ENCODE assay signal across 11 cellular contexts in the genomic region with DNA sequence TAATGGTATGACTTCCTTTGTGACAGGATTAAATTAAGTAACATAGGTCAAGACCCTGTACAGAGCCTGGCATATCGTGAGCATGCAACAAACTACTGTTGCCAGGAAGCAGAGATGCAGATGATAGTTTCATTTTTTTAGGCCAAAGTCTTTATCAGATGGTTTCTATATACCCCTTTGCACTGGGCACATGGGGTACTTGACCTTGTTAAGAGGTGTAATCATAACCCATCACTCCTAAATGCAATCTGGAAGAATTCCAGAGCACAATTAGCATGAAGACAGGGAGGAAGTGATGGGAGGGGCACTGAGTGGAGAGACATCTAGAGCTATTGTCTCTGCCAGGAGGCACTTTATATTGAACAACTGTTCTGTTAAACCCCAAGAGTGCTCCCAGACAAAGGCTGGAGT. TPM values are rescaled to one million over a fixed set of nuclear protein-coding genes. Genes with fewer than 3 reads are reported as not detected.
DNase-seq lines count a peak whose midpoint lies in the region; ATAC-seq and TF ChIP-seq lines count a peak whose summit lies in the region.
"Had no signal": no experiment of that assay in that cellular context is flagged by ENCODE, and none has a peak within 500 bp of the region (broad histone marks: within the 10 kb centered on the region; RNA-seq: fewer than 3 reads in every experiment).

No MANE protein-coding gene starts in this region.

- H3K4me2 ChIP-seq in MM.1S (ENCODE audit: low read depth, low read length): no peak overlapping the region

- H3K4me1 Mint-ChIP-seq in CD4-positive, alpha-beta T cell (ENCODE audit: low read depth): peaks cover 90% of the 10 kb centered on the region
- H3K4me1 Mint-ChIP-seq in activated naive CD8-positive, alpha-beta T cell treated with anti-CD3 and anti-CD28 coated beads for 36 hours: peaks cover 92% of the 10 kb centered on the region
- peaks cover 49 to 90% (median 87%) of the 10 kb centered on the region in 4 donors for H3K4me1 Mint-ChIP-seq in naive thymus-derived CD8-positive, alpha-beta T cell

- no peak overlapping the region for H3K4me3 ChIP-seq in ovary
- no peak overlapping the region for H3K4me3 ChIP-seq in MM.1S (ENCODE audit: low read length)

- H3F3A ChIP-seq in MM.1S (ENCODE audit: insufficient read depth, low read length): no peaks in the 10 kb centered on the region

- no peak overlapping the region for H2AFZ ChIP-seq in MM.1S (ENCODE audit: low read length)

- H3K9me2 ChIP-seq in MM.1S (replicated peaks; ENCODE audit: insufficient read depth, low read length): no peaks in the 10 kb centered on the region

- POLR2A ChIA-PET in CD4-positive, alpha-beta T cell (lab: Charles Lee): no interaction called here
- POLR2A ChIA-PET in naive thymus-derived CD8-positive, alpha-beta T cell (lab: Charles Lee): no interaction called here

- no peaks in the 10 kb centered on the region for H3K9me3 ChIP-seq in CD4-positive, alpha-beta T cell (ENCODE audit: control insufficient read depth, low read length)
- H3K9me3 ChIP-seq in ovary (no peaks in the 10 kb centered on the region), MM.1S (replicated peaks; ENCODE audit: insufficient read depth, low read length) (no peaks in the 10 kb centered on the region)

- TF ChIP-seq EP300 in ovary (IDR thresholded peaks at IDR 0.05): no peak

- H4K20me1 ChIP-seq in MM.1S (ENCODE audit: insufficient read depth, low read length): no peaks in the 10 kb centered on the region

- WGBS in ovary, 3 donors: 67 to 80% (median 75%) methylated on average over 1 of the region's 1 CpG

- intact Hi-C loops in CD4-positive, alpha-beta T cell (cut with DNase I, micrococcal nuclease): loop anchor here in 1 of 2 experiments (2.0 kb wide), 1 partner anchor 21 kb away; no protein-coding TSS in a partner anchor
- intact Hi-C loops in ovary (cut with DNase I): no loop called here

- peak overlapping the region; percentile 71 for H3K27ac Mint-ChIP-seq in CD4-positive, alpha-beta T cell
- H3K27ac Mint-ChIP-seq in activated naive CD8-positive, alpha-beta T cell treated with anti-CD3 and anti-CD28 coated beads for 36 hours: peak overlapping the region; percentile 69
- H3K27ac Mint-ChIP-seq in naive thymus-derived CD8-positive, alpha-beta T cell: peak overlapping the region in 7 of 10 donors; percentile 19 to 80 (median 63)

- no peak for TF ChIP-seq POLR2A in ovary (IDR thresholded peaks at IDR 0.05)

- CTCF ChIA-PET in CD4-positive, alpha-beta T cell (lab: Charles Lee): no interaction called here

- no peaks in the 10 kb centered on the region for H3K27me3 Mint-ChIP-seq in CD4-positive, alpha-beta T cell
- no peaks in the 10 kb centered on the region for H3K27me3 Mint-ChIP-seq in activated naive CD8-positive, alpha-beta T cell treated with anti-CD3 and anti-CD28 coated beads for 36 hours
- no peaks in the 10 kb centered on the region for H3K27me3 Mint-ChIP-seq in naive thymus-derived CD8-positive, alpha-beta T cell

- no peak overlapping the region for H3K4me3 Mint-ChIP-seq in CD4-positive, alpha-beta T cell
- no peak overlapping the region for H3K4me3 Mint-ChIP-seq in activated naive CD8-positive, alpha-beta T cell treated with anti-CD3 and anti-CD28 coated beads for 36 hours
- H3K4me3 Mint-ChIP-seq in naive thymus-derived CD8-positive, alpha-beta T cell: no peak overlapping the region

- peaks cover 33% of the 10 kb centered on the region for H3K36me3 Mint-ChIP-seq in CD4-positive, alpha-beta T cell (ENCODE audit: low read depth)
- peaks cover 77% of the 10 kb centered on the region for H3K36me3 Mint-ChIP-seq in activated naive CD8-positive, alpha-beta T cell treated with anti-CD3 and anti-CD28 coated beads for 36 hours
- peaks cover 0 to 24% (median 0%) of the 10 kb centered on the region in 3 donors for H3K36me3 Mint-ChIP-seq in naive thymus-derived CD8-positive, alpha-beta T cell

- H3K4me1 ChIP-seq in ovary (ENCODE audit: insufficient read depth): peaks cover 31% of the 10 kb centered on the region
- H3K4me1 ChIP-seq in MM.1S (ENCODE audit: low read length): no peaks in the 10 kb centered on the region

- no peaks in the 10 kb centered on the region for H3K27me3 ChIP-seq in CD4-positive, alpha-beta T cell (ENCODE audit: control insufficient read depth, insufficient read depth, low read length)
- H3K27me3 ChIP-seq in ovary (no peaks in the 10 kb centered on the region), MM.1S (replicated peaks; ENCODE audit: insufficient read depth, low read length) (no peaks in the 10 kb centered on the region)

- no peak overlapping the region for H3K27ac ChIP-seq in CD4-positive, alpha-beta T cell (ENCODE audit: low read depth, low read length)
- H3K27ac ChIP-seq in ovary (no peak overlapping the region), MM.1S (ENCODE audit: low read length) (no peak overlapping the region)

- DNase-seq in CD4-positive, alpha-beta T cell: no peak
- DNase-seq in NCI-H128 (lab: John Stamatoyannopoulos, UW; ENCODE audit: unreplicated experiment) (peak; percentile 98), ovary (no peak), nucleus accumbens (lab: John Stamatoyannopoulos, UW) (no peak), MM.1S (no peak)
- DNase-seq in activated naive CD8-positive, alpha-beta T cell treated with anti-CD3 and anti-CD28 coated beads for 36 hours: no peak
- DNase-seq in naive thymus-derived CD8-positive, alpha-beta T cell: no peak
- DNase-seq: activated naive CD4-positive, alpha-beta T cell treated with anti-CD3 and anti-CD28 coated beads, Interleukin-2, amount 50 U/mL, for 16 hours; stimulated activated naive CD8-positive, alpha-beta T cell treated with anti-CD3 and anti-CD28 coated beads, Interleukin-15, Interleukin-2, amounts not matched to agents 100 U/mL and 50 U/mL, for 24 hours had no signal

- H3K79me2 ChIP-seq in MM.1S (ENCODE audit: low read length): peaks cover 66% of the 10 kb centered on the region

- H3K36me3 ChIP-seq in ovary: no peaks in the 10 kb centered on the region
- H3K36me3 ChIP-seq in MM.1S (replicated peaks; ENCODE audit: insufficient read depth, low read length): no peaks in the 10 kb centered on the region

- no peak for TF ChIP-seq CTCF in CD4-positive, alpha-beta T cell (IDR thresholded peaks at IDR 0.05)
- TF ChIP-seq CTCF in ovary (IDR thresholded peaks at IDR 0.05) (no peak), MM.1S (IDR thresholded peaks at IDR 0.05; ENCODE audit: low read length) (no peak)

- no peak overlapping the region for H3K9ac ChIP-seq in MM.1S (ENCODE audit: low read length)

- ATAC-seq in CD4-positive, alpha-beta T cell (ENCODE audit: poor library complexity): no peak
- ATAC-seq in naive thymus-derived CD8-positive, alpha-beta T cell: no peak
- ATAC-seq in HG03280 (IDR thresholded peaks at IDR 0.05; ENCODE audit: unreplicated experiment): no peak
- ATAC-seq: stimulated activated naive CD8-positive, alpha-beta T cell treated with anti-CD3 and anti-CD28 coated beads, Interleukin-15, Interleukin-2, amounts not matched to agents 100 U/mL and 50 U/mL, for 24 hours had no signal

- H3K9me3 Mint-ChIP-seq in CD4-positive, alpha-beta T cell: no peaks in the 10 kb centered on the region
- no peaks in the 10 kb centered on the region for H3K9me3 Mint-ChIP-seq in activated naive CD8-positive, alpha-beta T cell treated with anti-CD3 and anti-CD28 coated beads for 36 hours
- no peaks in the 10 kb centered on the region for H3K9me3 Mint-ChIP-seq in naive thymus-derived CD8-positive, alpha-beta T cell

RNA-seq across cellular contexts. Expression of gene ZBTB17, which starts 22.1 kb away (rescaled TPM):
- total RNA-seq in CD4-positive, alpha-beta T cell: 10 to 100 TPM; 70.2 to 78.1 TPM
- total RNA-seq in activated naive CD8-positive, alpha-beta T cell treated with anti-CD3 and anti-CD28 coated beads for 36 hours: 10 to 100 TPM; 52.3 to 56.1 TPM
- total RNA-seq in naive thymus-derived CD8-positive, alpha-beta T cell: 10 to 100 TPM; 49.3 to 58.1 TPM
- 10 to 100 TPM; 10.2 to 23.3 (median 11.1) TPM for polyA plus RNA-seq in naive thymus-derived CD8-positive, alpha-beta T cell
- 10 to 100 TPM; 18.8 to 45.7 (median 29.8) TPM for total RNA-seq in ovary
- 10 to 100 TPM in 1 of 2 donors, 1 to 10 TPM in 1; 3.7 to 33.1 TPM for polyA plus RNA-seq in ovary

RNA-seq across cellular contexts. Expression of gene SRARP, which starts 50.2 kb away (rescaled TPM):
- total RNA-seq in CD4-positive, alpha-beta T cell: not detected
- total RNA-seq in activated naive CD8-positive, alpha-beta T cell treated with anti-CD3 and anti-CD28 coated beads for 36 hours: not detected
- total RNA-seq in naive thymus-derived CD8-positive, alpha-beta T cell: not detected
- polyA plus RNA-seq in naive thymus-derived CD8-positive, alpha-beta T cell: not detected
- total RNA-seq in ovary: not detected
- polyA plus RNA-seq in ovary: not detected
- total RNA-seq: glomerular endothelial cell had no signal
